Comparison of ENCODE assay signal across 24 cellular contexts in genomic region chr2:158776236-158776635, GRCh38. TPM values are rescaled to one million over a fixed set of nuclear protein-coding genes. Genes with fewer than 3 reads are reported as not detected.
"Had no signal": no experiment of that assay in that cellular context is flagged by ENCODE, and none has a peak within 500 bp of the region (broad histone marks: within the 10 kb centered on the region; RNA-seq: fewer than 3 reads in every experiment).

No MANE protein-coding gene starts in this region.

- H3K27me3 ChIP-seq: brain microvascular endothelial cell, foreskin keratinocyte, right atrium auricular region, suprapubic skin had no signal

- ATAC-seq: activated CD8-positive, alpha-beta T cell treated with anti-CD3 and anti-CD28 coated beads, Interleukin-2, amount 10 ng/mL, durations not matched to agents 7 days and 5 days; foreskin keratinocyte; natural killer cell treated with Interleukin-12 subunit alpha and Interleukin-12 subunit beta and Interleukin-15 and Interleukin-18, amount 100 ng/mL, for 72 hours had no signal

- FAIRE-seq: endothelial cell of umbilical vein, kidney, TTC549 had no signal

- H3K4me3 ChIP-seq: left ventricle myocardium inferior, right atrium auricular region, smooth muscle cell, suprapubic skin had no signal

- H3K36me3 ChIP-seq: brain microvascular endothelial cell, left ventricle myocardium inferior, right atrium auricular region, suprapubic skin had no signal

- H3K4me1 ChIP-seq: right atrium auricular region had no signal

- DNase-seq: activated B cell treated with CpG ODN at 0.5 μM for 24 hours; activated CD4-positive, alpha-beta T cell treated with anti-CD3 and anti-CD28 coated beads for 48 hours; activated CD8-positive, alpha-beta memory T cell treated with anti-CD3 and anti-CD28 coated beads, Interleukin-2, amount 50 U/mL, for 48 hours; activated CD8-positive, alpha-beta T cell treated with anti-CD3 and anti-CD28 coated beads, Interleukin-2, amount 10 ng/mL, durations not matched to agents 7 days and 5 days; activated gamma-delta T cell treated with Interleukin-2 at 50 U/mL for 16 hours; activated naive CD8-positive, alpha-beta T cell treated with anti-CD3 and anti-CD28 coated beads, Interleukin-2, amount 10 ng/mL, durations not matched to agents 7 days and 5 days; anterior cingulate cortex; brain microvascular endothelial cell; cortex of kidney; effector CD4-positive, alpha-beta T cell; foreskin keratinocyte; glutamatergic neuron; hypothalamus; kidney; left ventricle myocardium inferior; nucleus accumbens; posterior cingulate gyrus; trophoblast cell had no signal

- H3K4me2 ChIP-seq: smooth muscle cell had no signal

- H3K27ac ChIP-seq: brain microvascular endothelial cell, foreskin keratinocyte, left ventricle myocardium inferior, right atrium auricular region, suprapubic skin had no signal

- H3K9me3 ChIP-seq: left ventricle myocardium inferior, right atrium auricular region, suprapubic skin had no signal

RNA-seq across cellular contexts. Expression of gene DAPL1, which starts 18.9 kb away (rescaled TPM):
- total RNA-seq: activated B cell treated with CpG ODN at 0.5 μM for 24 hours; activated CD8-positive, alpha-beta T cell treated with anti-CD3 and anti-CD28 coated beads, Interleukin-2, amount 10 ng/mL, durations not matched to agents 7 days and 5 days; activated naive CD8-positive, alpha-beta T cell treated with anti-CD3 and anti-CD28 coated beads, Interleukin-2, amount 10 ng/mL, durations not matched to agents 7 days and 5 days; endothelial cell of umbilical vein; left ventricle myocardium inferior; natural killer cell treated with Interleukin-12 subunit alpha and Interleukin-12 subunit beta and Interleukin-15 and Interleukin-18, amount 100 ng/mL, for 72 hours; right atrium auricular region; smooth muscle cell had no signal
- polyA plus RNA-seq: endothelial cell of umbilical vein, smooth muscle cell had no signal
